ENCODE assay signal across 8 cellular contexts in the genomic region with DNA sequence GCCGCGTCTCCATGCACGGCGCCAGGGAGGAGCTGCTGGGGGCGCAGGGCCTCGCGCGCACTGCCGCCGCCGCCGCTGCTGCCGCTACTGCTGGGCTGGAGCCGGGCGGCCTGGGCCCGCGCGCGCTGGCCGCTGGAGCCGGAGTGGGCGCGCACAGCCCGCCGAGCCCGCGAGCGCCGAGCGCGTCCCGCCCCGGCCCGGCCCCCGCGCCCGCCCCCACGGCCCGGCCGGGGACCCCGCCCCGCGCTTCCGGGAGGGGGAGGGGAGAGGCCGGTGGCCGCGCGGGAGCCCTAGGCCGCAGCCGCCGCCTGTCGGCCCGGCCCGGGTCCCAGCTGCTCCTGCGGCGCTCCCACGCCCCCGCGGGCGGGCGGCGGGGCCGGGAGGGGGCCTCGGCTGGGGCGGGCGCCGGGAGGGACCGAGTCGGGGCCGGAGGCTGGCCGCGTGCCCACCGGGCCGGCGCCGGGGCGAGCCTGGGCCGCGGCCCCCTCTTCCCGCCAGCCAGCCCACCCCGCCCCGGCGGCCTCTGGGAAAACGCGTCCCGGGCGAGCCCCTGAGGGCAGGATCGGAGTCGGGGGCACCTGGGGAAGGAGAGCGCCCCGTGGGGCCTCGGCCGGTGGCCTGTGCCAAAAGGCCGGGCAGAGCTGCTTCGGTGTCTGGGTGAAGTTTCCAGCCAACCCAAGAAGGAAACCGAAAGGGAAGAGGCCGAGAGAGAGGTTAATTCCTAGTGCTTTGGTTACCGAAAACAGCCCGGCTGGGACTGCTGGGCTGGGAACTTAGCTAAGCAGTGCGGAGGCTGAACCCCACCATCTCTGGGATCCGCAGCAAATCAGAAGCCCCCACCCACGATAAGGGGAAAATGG. TPM values are rescaled to one million over a fixed set of nuclear protein-coding genes. Genes with fewer than 3 reads are reported as not detected.
A peak's percentile ranks its signal among the peaks of the same experiment; 100 is the strongest.
DNase-seq lines count a peak whose midpoint lies in the region; ATAC-seq and TF ChIP-seq lines count a peak whose summit lies in the region.

Gene STK24 (minus strand): TSS at position 145 of the 860 bp plus-strand sequence. CDS start 321 bp downstream, outside the sequence.

- H3K9me3 ChIP-seq in A673 (ENCODE audit: low read depth, low read length, poor library complexity, severe bottlenecking): no peaks in the 10 kb centered on the region
- no peaks in the 10 kb centered on the region for H3K9me3 ChIP-seq in duodenal mucosa (ENCODE audit: control insufficient read depth in 1 of 2, low read length in 2 of 2)

- no peaks in the 10 kb centered on the region for H3K36me3 ChIP-seq in A673 (ENCODE audit: insufficient read depth, low read length, poor library complexity, severe bottlenecking)
- no peaks in the 10 kb centered on the region for H3K36me3 ChIP-seq in duodenal mucosa (ENCODE audit: control insufficient read depth in 1 of 2, insufficient read depth in 2 of 2, low read length in 2 of 2)

- H3K27me3 ChIP-seq in A673 (replicated peaks; ENCODE audit: insufficient read depth, low read depth, low read length, poor library complexity) (no peaks in the 10 kb centered on the region), duodenal mucosa (ENCODE audit: control insufficient read depth in 1 of 2, insufficient read depth in 2 of 2, low read length in 2 of 2) (no peaks in the 10 kb centered on the region)

- no peak for TF ChIP-seq POLR2A in lower leg skin (IDR thresholded peaks at IDR 0.05)

- POLR2A ChIA-PET in A673 (lab: Charles Lee; ENCODE audit: low non-redundant PET): interaction anchor here (0.7 kb wide), 1 partner anchor 121 kb away, joined by 7 read pairs; no protein-coding TSS in a partner anchor

- DNase-seq in A673 (ENCODE audit: low spot score) (peak; percentile 57), NCI-H2227 treated with DMSO at 0.1 percent for 48 hours (lab: John Stamatoyannopoulos, UW) (peak; percentile 35), lower leg skin (ENCODE audit: low spot score in 2 of 2) (peak in 1 of 2 donors; percentile 92)
- DNase-seq in activated CD4-positive, alpha-beta T cell treated with anti-CD3 and anti-CD28 coated beads, Interleukin-2, amount 50 U/mL, for 48 hours: peak; percentile 60 to 65
- DNase-seq in stimulated activated CD4-positive, alpha-beta T cell treated with anti-CD3 and anti-CD28 coated beads, TNF-alpha, amount 100 ng/mL, for 1 hour (ENCODE audit: low read depth in 3 of 3, low spot score in 1 of 3): peak in 2 of 3 donors; percentile 45 to 68

- no TSS peak for BruUV-seq in A673 (replicated peaks; lab: Mats Ljungman, UMichigan)

- peak within 1 kb of the TSS; percentile 93 for H3K27ac ChIP-seq in A673 (ENCODE audit: low read depth, low read length, poor library complexity, severe bottlenecking)
- peak within 1 kb of the TSS; percentile 94 for H3K27ac ChIP-seq in duodenal mucosa (ENCODE audit: low read depth, low read length)

- no peak for TF ChIP-seq CTCF in A673 (conservative IDR thresholded peaks at IDR 0.05; ENCODE audit: low read depth, low read length)
- no peak for TF ChIP-seq CTCF in lower leg skin (IDR thresholded peaks at IDR 0.05)

- 1 to 3% methylated on average over 14 to 18 of the region's 102 CpGs for WGBS in lower leg skin, 2 donors

- CTCF ChIA-PET in A673 (lab: Charles Lee): no interaction called here

- H3K9ac ChIP-seq in duodenal mucosa (ENCODE audit: low read depth in 1 of 2, low read length in 2 of 2): peak within 1 kb of the TSS; percentile 85 to 90

- H3K4me1 ChIP-seq in A673 (ENCODE audit: insufficient read depth, low read length, poor library complexity, severe bottlenecking) (peaks cover 38% of the 10 kb centered on the region), duodenal mucosa (ENCODE audit: control insufficient read depth in 1 of 2, insufficient read depth in 2 of 2, low read length in 2 of 2) (peaks cover 32 to 44% of the 10 kb centered on the region in 2 donors)

- intact Hi-C loops in A673 (cut with micrococcal nuclease; ENCODE audit: unreplicated experiment) (no loop called here), lower leg skin (cut with DNase I; ENCODE audit: low total_unique reads) (no loop called here)

- peak within 1 kb of the TSS; percentile 95 for H3K4me3 ChIP-seq in A673 (ENCODE audit: low read depth, low read length, poor library complexity, severe bottlenecking)
- peak within 1 kb of the TSS; percentile 83 to 86 for H3K4me3 ChIP-seq in duodenal mucosa (ENCODE audit: low read depth in 1 of 2, low read length in 2 of 2)
- peak within 1 kb of the TSS; percentile 96 for H3K4me3 ChIP-seq in lower leg skin (ENCODE audit: low read depth, poor library complexity, severe bottlenecking)

- peak; percentile 73 for ATAC-seq in GM18498 (IDR thresholded peaks at IDR 0.05; ENCODE audit: unreplicated experiment)
- ATAC-seq in HG02852 (IDR thresholded peaks at IDR 0.05; ENCODE audit: unreplicated experiment): peak; percentile 61

RNA-seq across cellular contexts. Expression of gene STK24, which starts in this region (rescaled TPM):
- total RNA-seq in A673 (2021) (84.8 and 87.8 TPM in 2 replicates), lower leg skin (100 to 1,000 TPM; 212 to 281 (median 266) TPM)
